In genomic region chr2:152384992-152385391, GRCh38 we compare ENCODE assay signal across 1 cellular context.
TF ChIP-seq lines count a peak whose summit lies in the region.

No MANE protein-coding gene starts in this region.

TF ChIP-seq in HepG2, 621 proteins besides CTCF, POLR2A, EP300 and RAD21 (continued from another document and continues in another):
- TF ChIP-seq, protein P1, sequence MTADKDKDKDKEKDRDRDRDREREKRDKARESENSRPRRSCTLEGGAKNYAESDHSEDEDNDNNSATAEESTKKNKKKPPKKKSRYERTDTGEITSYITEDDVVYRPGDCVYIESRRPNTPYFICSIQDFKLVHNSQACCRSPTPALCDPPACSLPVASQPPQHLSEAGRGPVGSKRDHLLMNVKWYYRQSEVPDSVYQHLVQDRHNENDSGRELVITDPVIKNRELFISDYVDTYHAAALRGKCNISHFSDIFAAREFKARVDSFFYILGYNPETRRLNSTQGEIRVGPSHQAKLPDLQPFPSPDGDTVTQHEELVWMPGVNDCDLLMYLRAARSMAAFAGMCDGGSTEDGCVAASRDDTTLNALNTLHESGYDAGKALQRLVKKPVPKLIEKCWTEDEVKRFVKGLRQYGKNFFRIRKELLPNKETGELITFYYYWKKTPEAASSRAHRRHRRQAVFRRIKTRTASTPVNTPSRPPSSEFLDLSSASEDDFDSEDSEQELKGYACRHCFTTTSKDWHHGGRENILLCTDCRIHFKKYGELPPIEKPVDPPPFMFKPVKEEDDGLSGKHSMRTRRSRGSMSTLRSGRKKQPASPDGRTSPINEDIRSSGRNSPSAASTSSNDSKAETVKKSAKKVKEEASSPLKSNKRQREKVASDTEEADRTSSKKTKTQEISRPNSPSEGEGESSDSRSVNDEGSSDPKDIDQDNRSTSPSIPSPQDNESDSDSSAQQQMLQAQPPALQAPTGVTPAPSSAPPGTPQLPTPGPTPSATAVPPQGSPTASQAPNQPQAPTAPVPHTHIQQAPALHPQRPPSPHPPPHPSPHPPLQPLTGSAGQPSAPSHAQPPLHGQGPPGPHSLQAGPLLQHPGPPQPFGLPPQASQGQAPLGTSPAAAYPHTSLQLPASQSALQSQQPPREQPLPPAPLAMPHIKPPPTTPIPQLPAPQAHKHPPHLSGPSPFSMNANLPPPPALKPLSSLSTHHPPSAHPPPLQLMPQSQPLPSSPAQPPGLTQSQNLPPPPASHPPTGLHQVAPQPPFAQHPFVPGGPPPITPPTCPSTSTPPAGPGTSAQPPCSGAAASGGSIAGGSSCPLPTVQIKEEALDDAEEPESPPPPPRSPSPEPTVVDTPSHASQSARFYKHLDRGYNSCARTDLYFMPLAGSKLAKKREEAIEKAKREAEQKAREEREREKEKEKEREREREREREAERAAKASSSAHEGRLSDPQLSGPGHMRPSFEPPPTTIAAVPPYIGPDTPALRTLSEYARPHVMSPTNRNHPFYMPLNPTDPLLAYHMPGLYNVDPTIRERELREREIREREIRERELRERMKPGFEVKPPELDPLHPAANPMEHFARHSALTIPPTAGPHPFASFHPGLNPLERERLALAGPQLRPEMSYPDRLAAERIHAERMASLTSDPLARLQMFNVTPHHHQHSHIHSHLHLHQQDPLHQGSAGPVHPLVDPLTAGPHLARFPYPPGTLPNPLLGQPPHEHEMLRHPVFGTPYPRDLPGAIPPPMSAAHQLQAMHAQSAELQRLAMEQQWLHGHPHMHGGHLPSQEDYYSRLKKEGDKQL (CRISPR knock-in tag; IDR thresholded peaks at IDR 0.05; ENCODE audit: low read depth): no peak
- TF ChIP-seq KLF6 (CRISPR knock-in tag; IDR thresholded peaks at IDR 0.05): no peak
- TF ChIP-seq ZNF292 (CRISPR knock-in tag; IDR thresholded peaks at IDR 0.05; ENCODE audit: borderline replicate concordance, low read depth): peak; percentile 84; the same call in 1 of the 2 replicates
- no peak for TF ChIP-seq ZNF607 (CRISPR knock-in tag; IDR thresholded peaks at IDR 0.05; ENCODE audit: borderline replicate concordance)
- TF ChIP-seq ZBTB20 (CRISPR knock-in tag; IDR thresholded peaks at IDR 0.05; ENCODE audit: borderline replicate concordance, low read depth): no peak
- TF ChIP-seq HDAC2 (CRISPR knock-in tag; IDR thresholded peaks at IDR 0.05): peak; percentile 87
- no peak for TF ChIP-seq NFYB (CRISPR knock-in tag; IDR thresholded peaks at IDR 0.05)
- no peak for TF ChIP-seq ZNF619 (CRISPR knock-in tag; IDR thresholded peaks at IDR 0.05)
- no peak for TF ChIP-seq ZNF430 (CRISPR knock-in tag; IDR thresholded peaks at IDR 0.05)
- TF ChIP-seq, protein P2, sequence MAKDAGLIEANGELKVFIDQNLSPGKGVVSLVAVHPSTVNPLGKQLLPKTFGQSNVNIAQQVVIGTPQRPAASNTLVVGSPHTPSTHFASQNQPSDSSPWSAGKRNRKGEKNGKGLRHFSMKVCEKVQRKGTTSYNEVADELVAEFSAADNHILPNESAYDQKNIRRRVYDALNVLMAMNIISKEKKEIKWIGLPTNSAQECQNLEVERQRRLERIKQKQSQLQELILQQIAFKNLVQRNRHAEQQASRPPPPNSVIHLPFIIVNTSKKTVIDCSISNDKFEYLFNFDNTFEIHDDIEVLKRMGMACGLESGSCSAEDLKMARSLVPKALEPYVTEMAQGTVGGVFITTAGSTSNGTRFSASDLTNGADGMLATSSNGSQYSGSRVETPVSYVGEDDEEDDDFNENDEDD (CRISPR knock-in tag; IDR thresholded peaks at IDR 0.05; ENCODE audit: borderline replicate concordance): no peak
- no peak for TF ChIP-seq ZNF280B (CRISPR knock-in tag; IDR thresholded peaks at IDR 0.05; ENCODE audit: borderline replicate concordance)
- TF ChIP-seq ZNF343 (CRISPR knock-in tag; IDR thresholded peaks at IDR 0.05): no peak
- no peak for TF ChIP-seq GTF2F1 (IDR thresholded peaks at IDR 0.05; ENCODE audit: low read length)
- peak; percentile 24 to 36; a peak in 1 of 4 replicates for TF ChIP-seq NR2F1 (CRISPR knock-in tag; IDR thresholded peaks at IDR 0.05)
- TF ChIP-seq, protein P3, sequence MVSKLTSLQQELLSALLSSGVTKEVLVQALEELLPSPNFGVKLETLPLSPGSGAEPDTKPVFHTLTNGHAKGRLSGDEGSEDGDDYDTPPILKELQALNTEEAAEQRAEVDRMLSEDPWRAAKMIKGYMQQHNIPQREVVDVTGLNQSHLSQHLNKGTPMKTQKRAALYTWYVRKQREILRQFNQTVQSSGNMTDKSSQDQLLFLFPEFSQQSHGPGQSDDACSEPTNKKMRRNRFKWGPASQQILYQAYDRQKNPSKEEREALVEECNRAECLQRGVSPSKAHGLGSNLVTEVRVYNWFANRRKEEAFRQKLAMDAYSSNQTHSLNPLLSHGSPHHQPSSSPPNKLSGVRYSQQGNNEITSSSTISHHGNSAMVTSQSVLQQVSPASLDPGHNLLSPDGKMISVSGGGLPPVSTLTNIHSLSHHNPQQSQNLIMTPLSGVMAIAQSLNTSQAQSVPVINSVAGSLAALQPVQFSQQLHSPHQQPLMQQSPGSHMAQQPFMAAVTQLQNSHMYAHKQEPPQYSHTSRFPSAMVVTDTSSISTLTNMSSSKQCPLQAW (CRISPR knock-in tag; IDR thresholded peaks at IDR 0.05): no peak
- TF ChIP-seq, protein P4, sequence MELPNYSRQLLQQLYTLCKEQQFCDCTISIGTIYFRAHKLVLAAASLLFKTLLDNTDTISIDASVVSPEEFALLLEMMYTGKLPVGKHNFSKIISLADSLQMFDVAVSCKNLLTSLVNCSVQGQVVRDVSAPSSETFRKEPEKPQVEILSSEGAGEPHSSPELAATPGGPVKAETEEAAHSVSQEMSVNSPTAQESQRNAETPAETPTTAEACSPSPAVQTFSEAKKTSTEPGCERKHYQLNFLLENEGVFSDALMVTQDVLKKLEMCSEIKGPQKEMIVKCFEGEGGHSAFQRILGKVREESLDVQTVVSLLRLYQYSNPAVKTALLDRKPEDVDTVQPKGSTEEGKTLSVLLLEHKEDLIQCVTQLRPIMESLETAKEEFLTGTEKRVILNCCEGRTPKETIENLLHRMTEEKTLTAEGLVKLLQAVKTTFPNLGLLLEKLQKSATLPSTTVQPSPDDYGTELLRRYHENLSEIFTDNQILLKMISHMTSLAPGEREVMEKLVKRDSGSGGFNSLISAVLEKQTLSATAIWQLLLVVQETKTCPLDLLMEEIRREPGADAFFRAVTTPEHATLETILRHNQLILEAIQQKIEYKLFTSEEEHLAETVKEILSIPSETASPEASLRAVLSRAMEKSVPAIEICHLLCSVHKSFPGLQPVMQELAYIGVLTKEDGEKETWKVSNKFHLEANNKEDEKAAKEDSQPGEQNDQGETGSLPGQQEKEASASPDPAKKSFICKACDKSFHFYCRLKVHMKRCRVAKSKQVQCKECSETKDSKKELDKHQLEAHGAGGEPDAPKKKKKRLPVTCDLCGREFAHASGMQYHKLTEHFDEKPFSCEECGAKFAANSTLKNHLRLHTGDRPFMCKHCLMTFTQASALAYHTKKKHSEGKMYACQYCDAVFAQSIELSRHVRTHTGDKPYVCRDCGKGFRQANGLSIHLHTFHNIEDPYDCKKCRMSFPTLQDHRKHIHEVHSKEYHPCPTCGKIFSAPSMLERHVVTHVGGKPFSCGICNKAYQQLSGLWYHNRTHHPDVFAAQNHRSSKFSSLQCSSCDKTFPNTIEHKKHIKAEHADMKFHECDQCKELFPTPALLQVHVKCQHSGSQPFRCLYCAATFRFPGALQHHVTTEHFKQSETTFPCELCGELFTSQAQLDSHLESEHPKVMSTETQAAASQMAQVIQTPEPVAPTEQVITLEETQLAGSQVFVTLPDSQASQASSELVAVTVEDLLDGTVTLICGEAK (IDR thresholded peaks at IDR 0.05): no peak
- TF ChIP-seq, protein P4 (CRISPR knock-in tag; IDR thresholded peaks at IDR 0.05): no peak
- no peak for TF ChIP-seq NFAT5 (CRISPR knock-in tag; IDR thresholded peaks at IDR 0.05)
- no peak for TF ChIP-seq HNRNPL (IDR thresholded peaks at IDR 0.05; ENCODE audit: low read depth, low read length)
- no peak for TF ChIP-seq DDIT3 (CRISPR knock-in tag; IDR thresholded peaks at IDR 0.05)
- no peak for TF ChIP-seq KMT2B (CRISPR knock-in tag; IDR thresholded peaks at IDR 0.05)
- TF ChIP-seq ZNF180 (CRISPR knock-in tag; IDR thresholded peaks at IDR 0.05; ENCODE audit: borderline replicate concordance, low read depth): no peak
- TF ChIP-seq ZNF101 (CRISPR knock-in tag; IDR thresholded peaks at IDR 0.05; ENCODE audit: borderline replicate concordance, low read depth): no peak
- TF ChIP-seq CCAR2 (optimal IDR thresholded peaks at IDR 0.05; ENCODE audit: low read depth, low read length): no peak
- no peak for TF ChIP-seq ZNF724P (CRISPR knock-in tag; IDR thresholded peaks at IDR 0.05; ENCODE audit: borderline replicate concordance)
- TF ChIP-seq SMAD9 (CRISPR knock-in tag; IDR thresholded peaks at IDR 0.05): no peak
- 0 out of 4 replicates have a peak, but pooled peaks of 1 of the 2 experiments have one; percentile 41 for TF ChIP-seq ATF4 (CRISPR knock-in tag; IDR thresholded peaks at IDR 0.05)
- no peak for TF ChIP-seq ZNF577 (CRISPR knock-in tag; IDR thresholded peaks at IDR 0.05; ENCODE audit: borderline replicate concordance, low read depth)
- TF ChIP-seq SMAD3 (CRISPR knock-in tag; IDR thresholded peaks at IDR 0.05): 0 out of 2 replicates have a peak, but pooled peaks have one; percentile 31
- TF ChIP-seq ZSCAN30 (CRISPR knock-in tag; IDR thresholded peaks at IDR 0.05): no peak
- TF ChIP-seq PTBP1 (IDR thresholded peaks at IDR 0.05; ENCODE audit: low read depth, low read length, poor library complexity, severe bottlenecking): no peak
